23 cellular contexts compared by ENCODE assay signal in genomic region chr9:130227833-130228232, GRCh38. TPM values are rescaled to one million over a fixed set of nuclear protein-coding genes. Genes with fewer than 3 reads are reported as not detected.
"Had no signal": no experiment of that assay in that cellular context is flagged by ENCODE, and none has a peak within 500 bp of the region (broad histone marks: within the 10 kb centered on the region; RNA-seq: fewer than 3 reads in every experiment).

No MANE protein-coding gene starts in this region.

- H3K36me3 ChIP-seq: left ventricle myocardium inferior, ovary, prostate gland, upper lobe of right lung had no signal

- H3K27ac ChIP-seq: left ventricle myocardium inferior, ovary, prostate gland, skin epidermis, suprapubic skin, thoracic aorta, tibial artery, upper lobe of right lung had no signal

- ATAC-seq: mucosa of descending colon; naive thymus-derived CD4-positive, alpha-beta T cell; natural killer cell treated with Interleukin-12 subunit alpha and Interleukin-12 subunit beta and Interleukin-15 and Interleukin-18, amount 100 ng/mL, for 72 hours; right cardiac atrium; sciatic nerve; stimulated activated effector memory CD8-positive, alpha-beta T cell treated with anti-CD3 and anti-CD28 coated beads, Interleukin-12 subunit alpha, Interleukin-12 subunit beta, amount 100 ng/mL, for 72 hours; upper lobe of right lung had no signal

- H3K4me3 ChIP-seq: left ventricle myocardium inferior, mucosa of descending colon, ovary, prostate gland, skin epidermis, suprapubic skin, thoracic aorta, tibial artery, upper lobe of right lung had no signal

- DNase-seq: hippocampal formation; left ventricle myocardium inferior; midbrain; naive thymus-derived CD4-positive, alpha-beta T cell; ovary; retina; stimulated activated CD4-positive, alpha-beta T cell treated with anti-CD3 and anti-CD28 coated beads, Interleukin-12 subunit alpha, Interleukin-12 subunit beta, amount 100 ng/mL, for 4 hours; stimulated activated CD4-positive, alpha-beta T cell treated with anti-CD3 and anti-CD28 coated beads, Interleukin-4, amount 100 ng/mL, for 24 hours; stimulated activated naive CD4-positive, alpha-beta T cell; tibial artery; trophoblast cell; upper lobe of right lung had no signal

- H3K9me3 ChIP-seq: ovary, prostate gland, suprapubic skin, upper lobe of right lung had no signal

- H3K27me3 ChIP-seq: ovary, suprapubic skin, tibial artery, upper lobe of right lung had no signal

- FAIRE-seq: keratinocyte, urothelium cell line had no signal

- H3K4me1 ChIP-seq: left ventricle myocardium inferior, prostate gland, suprapubic skin, tibial artery, upper lobe of right lung had no signal

RNA-seq across cellular contexts. Expression of gene HMCN2, which starts 37.7 kb away (rescaled TPM):
- total RNA-seq: naive thymus-derived CD4-positive, alpha-beta T cell; natural killer cell treated with Interleukin-12 subunit alpha and Interleukin-12 subunit beta and Interleukin-15 and Interleukin-18, amount 100 ng/mL, for 72 hours had no signal
- polyA plus RNA-seq: keratinocyte; naive thymus-derived CD4-positive, alpha-beta T cell had no signal

RNA-seq across cellular contexts. Expression of gene NCS1, which starts 55.6 kb away (rescaled TPM):
- polyA plus RNA-seq: naive thymus-derived CD4-positive, alpha-beta T cell had no signal
